Comparison of ENCODE assay signal across 8 cellular contexts in the genomic region with DNA sequence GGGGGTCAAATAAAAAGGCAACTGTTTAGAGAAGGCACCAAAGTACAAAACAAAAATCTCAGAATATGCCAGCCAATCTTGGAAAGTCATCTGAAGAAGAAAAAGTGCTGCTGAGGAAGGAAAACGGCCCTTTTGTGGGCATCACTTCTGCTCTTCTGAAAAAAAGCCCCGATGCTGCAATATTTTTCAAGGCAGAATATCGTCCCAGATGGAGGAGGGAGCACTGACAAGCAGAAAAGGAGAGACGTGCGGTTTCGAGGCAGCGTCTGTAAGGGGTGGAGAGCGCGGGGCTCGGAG. TPM values are rescaled to one million over a fixed set of nuclear protein-coding genes. Genes with fewer than 3 reads are reported as not detected.
A peak's percentile ranks its signal among the peaks of the same experiment; 100 is the strongest.
DNase-seq lines count a peak whose midpoint lies in the region; ATAC-seq and TF ChIP-seq lines count a peak whose summit lies in the region.

No MANE protein-coding gene starts in this region.

- H3K36me3 Mint-ChIP-seq in neural progenitor cell, result no peaks in the 10 kb centered on the region

- peaks cover 5% of the 10 kb centered on the region for H3K9me3 Mint-ChIP-seq in neural progenitor cell

- peaks cover 5% of the 10 kb centered on the region for H3K27me3 Mint-ChIP-seq in neural progenitor cell (ENCODE audit: insufficient read depth, low read depth)

- H3K4me3 ChIP-seq in neural progenitor cell, result peak overlapping the region; percentile 90

- H3K27me3 ChIP-seq in neural progenitor cell, result peaks cover 64% of the 10 kb centered on the region

- H3K9me3 ChIP-seq in neural progenitor cell (ENCODE audit: low read depth), result no peaks in the 10 kb centered on the region

- H3K9ac ChIP-seq in neural progenitor cell, result no peak overlapping the region

- ATAC-seq in GM19043 (IDR thresholded peaks at IDR 0.05; ENCODE audit: low read depth, unreplicated experiment) (peak; percentile 3), HG03432 (IDR thresholded peaks at IDR 0.05; ENCODE audit: unreplicated experiment) (peak; percentile 24)

- H3K4me2 ChIP-seq in neural progenitor cell, result peak overlapping the region; percentile 83

- peak overlapping the region; percentile 89 for H2AFZ ChIP-seq in neural progenitor cell (replicated peaks)

- H3K4me3 Mint-ChIP-seq in neural progenitor cell, result peak overlapping the region; percentile 95

- H3F3A ChIP-seq in neural progenitor cell (ENCODE audit: low read depth), result peaks cover 18% of the 10 kb centered on the region

- no peaks in the 10 kb centered on the region for H3K79me2 ChIP-seq in neural progenitor cell (ENCODE audit: low read depth)

- peaks cover 8% of the 10 kb centered on the region for H4K20me1 ChIP-seq in neural progenitor cell (ENCODE audit: low read depth)

- no peak for TF ChIP-seq CTCF in neural progenitor cell (IDR thresholded peaks at IDR 0.05)

- H3K36me3 ChIP-seq in neural progenitor cell, result no peaks in the 10 kb centered on the region

- peak overlapping the region; percentile 98 for H3K27ac Mint-ChIP-seq in neural progenitor cell

- H3K4me1 Mint-ChIP-seq in neural progenitor cell, result peaks cover 35% of the 10 kb centered on the region

- H3K27ac ChIP-seq in neural progenitor cell, result no peak overlapping the region

- no peaks in the 10 kb centered on the region for H3K4me1 ChIP-seq in neural progenitor cell

- DNase-seq in dermis blood vessel endothelial cell, result peak; percentile 5
- DNase-seq in neural progenitor cell (ENCODE audit: low spot score), result no peak
- DNase-seq in NK-92 treated with Interleukin-12 subunit alpha and Interleukin-12 subunit beta, amount 100 ng/mL, for 24 hours (lab: John Stamatoyannopoulos, UW), result no peak
- no peak for DNase-seq in EL
- no peak for DNase-seq in stimulated activated CD4-positive, alpha-beta T cell treated with anti-CD3 and anti-CD28 coated beads, Interleukin-4, amount 100 ng/mL, for 24 hours
- DNase-seq in GM19238 (ENCODE audit: insufficient read length, low spot score), result no peak

RNA-seq across cellular contexts. Expression of gene ATRNL1, which starts 1.0 kb away (rescaled TPM):
- total RNA-seq in dermis blood vessel endothelial cell (0.17 and 1.5 TPM in 2 replicates), neural progenitor cell (ENCODE audit: low replicate concordance) (6.9 and 16.4 TPM in 2 replicates)
